In the genomic region with DNA sequence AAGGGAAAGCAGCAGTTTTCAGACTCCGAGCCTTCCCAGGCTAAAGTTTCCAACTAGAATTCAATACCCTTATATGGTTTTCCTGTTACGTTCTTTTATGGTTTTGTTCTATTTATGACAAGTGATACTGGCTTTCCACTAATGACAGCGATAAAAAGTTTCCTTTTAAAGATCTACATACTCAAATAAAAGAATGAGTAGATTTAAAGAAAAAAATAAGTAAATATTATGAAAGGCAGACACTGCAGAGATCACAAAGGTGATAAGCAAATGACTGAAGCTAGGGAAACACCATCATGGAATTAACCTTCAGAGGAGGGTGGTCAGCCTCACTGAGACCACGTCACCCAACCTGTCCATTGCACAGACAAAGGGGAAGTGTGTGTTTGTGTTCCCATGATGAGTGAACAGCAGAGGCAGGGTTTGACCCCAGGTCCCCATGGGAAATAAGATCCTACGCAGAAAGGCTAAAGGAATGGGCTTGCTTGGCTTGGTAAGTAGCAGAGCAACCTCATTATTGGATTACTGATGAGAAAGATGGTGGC, we compare ENCODE assay signal across 8 cellular contexts. TPM values are rescaled to one million over a fixed set of nuclear protein-coding genes. Genes with fewer than 3 reads are reported as not detected.
A peak's percentile ranks its signal among the peaks of the same experiment; 100 is the strongest.
DNase-seq lines count a peak whose midpoint lies in the region; ATAC-seq and TF ChIP-seq lines count a peak whose summit lies in the region.

No MANE protein-coding gene starts in this region.

- H3K9me3 ChIP-seq in left ventricle myocardium inferior (replicated peaks) (no peaks in the 10 kb centered on the region), thymus (ENCODE audit: control insufficient read depth) (no peaks in the 10 kb centered on the region)

- intact Hi-C loops in left ventricle myocardium inferior (cut with micrococcal nuclease) = no loop called here

- peak; percentile 22 for ATAC-seq in GM21825 (IDR thresholded peaks at IDR 0.05; ENCODE audit: unreplicated experiment)
- ATAC-seq in T-cell (replicated peaks in 1 of 4) = peak in 1 of 4 experiments; percentile 5

- H3K36me3 Mint-ChIP-seq in T-cell = peaks cover 22% of the 10 kb centered on the region

- H3K4me3 ChIP-seq in GM12865 (ENCODE audit: low read depth, low read length) (peak overlapping the region; percentile 57), left ventricle myocardium inferior (peak overlapping the region; percentile 96), thymus (ENCODE audit: low read length) (peak overlapping the region; percentile 32)

- H3K36me3 ChIP-seq in left ventricle myocardium inferior = peaks cover 5% of the 10 kb centered on the region
- H3K36me3 ChIP-seq in thymus (ENCODE audit: control insufficient read depth, insufficient read depth) = peaks cover 4% of the 10 kb centered on the region

- H3K27me3 Mint-ChIP-seq in T-cell = no peaks in the 10 kb centered on the region

- H3K4me3 Mint-ChIP-seq in T-cell = peak overlapping the region; percentile 90 to 97 (median 93)

- H3K4me1 ChIP-seq in left ventricle myocardium inferior (peaks cover 99% of the 10 kb centered on the region), thymus (ENCODE audit: control insufficient read depth, insufficient read depth, low read length) (peaks cover 22% of the 10 kb centered on the region)

- DNase-seq in GM12865 (ENCODE audit: low read depth) (peak; percentile 74), T-cell (no peak), left ventricle myocardium inferior (no peak), NCI-H2171 (lab: John Stamatoyannopoulos, UW) (no peak), A172 (ENCODE audit: low spot score) (no peak), NCI-H2029 (lab: John Stamatoyannopoulos, UW) (no peak)

- WGBS in thymus = 25% methylated on average over 5 of the region's 5 CpGs

- H3K27me3 ChIP-seq in left ventricle myocardium inferior (ENCODE audit: low read depth) (no peaks in the 10 kb centered on the region), thymus (ENCODE audit: control insufficient read depth, insufficient read depth) (no peaks in the 10 kb centered on the region)

- H3K9me3 Mint-ChIP-seq in T-cell = no peaks in the 10 kb centered on the region

- TF ChIP-seq CTCF in GM12865 (IDR thresholded peaks at IDR 0.05; ENCODE audit: insufficient read depth, low read depth, low read length, missing control alignments) (no peak), left ventricle myocardium inferior (IDR thresholded peaks at IDR 0.05; ENCODE audit: borderline replicate concordance) (no peak)

- CTCF ChIA-PET in T-cell (lab: Charles Lee) = interaction anchor here (0.6 to 2.0 kb wide), 8 partner anchors 12 to 167 kb away, joined by 3 to 9 read pairs (median 4); a partner anchor contains a TSS

- peaks cover 80 to 85% (median 82%) of the 10 kb centered on the region in 3 donors for H3K4me1 Mint-ChIP-seq in T-cell

- POLR2A ChIA-PET in T-cell (lab: Charles Lee) = interaction anchor here in 1 of 2 donors (0.6 to 0.9 kb wide), 2 partner anchors 14 to 18 kb away, joined by 3 read pairs; no protein-coding TSS in a partner anchor

- H3K27ac Mint-ChIP-seq in T-cell = peak overlapping the region; percentile 97 to 98

- H3K27ac ChIP-seq in left ventricle myocardium inferior (replicated peaks) = peak overlapping the region; percentile 99
- H3K27ac ChIP-seq in thymus (ENCODE audit: low read depth) = peak overlapping the region; percentile 84

RNA-seq across cellular contexts. Expression of a gene that starts 4.0 kb away (rescaled TPM):
- total RNA-seq in T-cell (100 to 1,000 TPM in 2 of 5 donors, 10 to 100 TPM in 3; 81.4 to 134 (median 98.3) TPM), left ventricle myocardium inferior (104 TPM)
- 51.8 TPM for polyA plus RNA-seq in thymus
- 4.9 and 14.4 TPM in 2 replicates for total RNA-seq in A172 (2014; rRNA removed; shearing (Covaris generic))

RNA-seq across cellular contexts. Expression of a gene that starts 49.8 kb away (rescaled TPM):
- total RNA-seq in T-cell (under 1 TPM; 0.15 to 0.45 (median 0.16) TPM), left ventricle myocardium inferior (0.05 TPM)
- 0.68 TPM for polyA plus RNA-seq in thymus
- total RNA-seq in A172 (2014; rRNA removed; shearing (Covaris generic)) = not detected in 2 replicates

Comparison
In these comparisons a context has a peak if more than half of its experiments do, and no peak if none do; other contexts are left out.
1. H3K4me3 ChIP-seq: peak in every context shown above with its lines; median percentile 96 in left ventricle myocardium inferior; 57 in GM12865; 32 in thymus.